ENCODE assay signal across 12 cellular contexts in the genomic region with DNA sequence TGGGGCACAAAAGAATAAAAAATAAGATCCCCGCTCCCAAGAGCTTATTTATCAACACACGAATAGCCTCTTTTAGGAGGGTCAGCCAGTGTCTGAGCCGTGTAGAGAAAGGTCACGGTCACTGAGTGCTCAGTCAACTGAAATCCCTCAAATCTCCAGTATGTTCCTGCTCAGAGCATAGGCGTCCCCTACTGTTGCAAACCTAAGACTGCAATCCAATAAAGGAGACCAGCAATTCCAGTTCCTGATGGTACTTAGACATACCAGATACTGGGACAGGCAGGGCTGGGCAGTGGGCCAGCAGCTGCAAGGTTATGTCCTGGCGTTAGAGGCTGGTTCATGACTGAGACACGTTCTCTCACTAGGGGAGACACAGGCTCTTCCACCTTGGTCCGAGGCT.
DNase-seq lines count a peak whose midpoint lies in the region; ATAC-seq and TF ChIP-seq lines count a peak whose summit lies in the region.
"Had no signal": no experiment of that assay in that cellular context is flagged by ENCODE, and none has a peak within 500 bp of the region (broad histone marks: within the 10 kb centered on the region; RNA-seq: fewer than 3 reads in every experiment).

No MANE protein-coding gene starts in this region.

- peaks cover 0 to 14% (median 7%) of the 10 kb centered on the region in 5 donors for H3K27me3 Mint-ChIP-seq in naive thymus-derived CD8-positive, alpha-beta T cell
- peaks cover 0 to 6% of the 10 kb centered on the region in 2 donors for H3K27me3 Mint-ChIP-seq in effector memory CD8-positive, alpha-beta T cell

- H3K9me3 ChIP-seq in PC-3 (ENCODE audit: low read length) (no peaks in the 10 kb centered on the region), cardiac muscle cell (ENCODE audit: low read depth) (no peaks in the 10 kb centered on the region), neural cell (ENCODE audit: low read length) (no peaks in the 10 kb centered on the region)

- H3K4me2 ChIP-seq in PC-3 (ENCODE audit: low read length), result no peak overlapping the region
- H3K4me2 ChIP-seq in neural cell (ENCODE audit: low read length), result no peak overlapping the region

- intact Hi-C loops in PC-3 (cut with micrococcal nuclease), result no loop called here

- H3K9me3 Mint-ChIP-seq in naive thymus-derived CD8-positive, alpha-beta T cell, result no peaks in the 10 kb centered on the region
- peaks cover 0 to 1% of the 10 kb centered on the region in 2 donors for H3K9me3 Mint-ChIP-seq in effector memory CD8-positive, alpha-beta T cell
- H3K9me3 Mint-ChIP-seq: T-helper 1 cell treated with Interleukin-12 subunit alpha and Interleukin-12 subunit beta and Interleukin-4 antibody, amounts not matched to agents 30 μg/mL and 1 μg/mL, for 36 hours had no signal

- TF ChIP-seq POLR2A in erythroblast (IDR thresholded peaks at IDR 0.05; ENCODE audit: low read length), result no peak

- ATAC-seq in PC-3 (no peak), HG03354 (IDR thresholded peaks at IDR 0.05; ENCODE audit: poor library complexity, severe bottlenecking, unreplicated experiment) (no peak)
- ATAC-seq in naive thymus-derived CD8-positive, alpha-beta T cell, result no peak
- ATAC-seq in effector memory CD8-positive, alpha-beta T cell (replicated peaks), result no peak

- POLR2A ChIA-PET in PC-3 (lab: Charles Lee; ENCODE audit: unreplicated experiment), result no interaction called here
- POLR2A ChIA-PET in naive thymus-derived CD8-positive, alpha-beta T cell (lab: Charles Lee), result no interaction called here

- H2AFZ ChIP-seq in PC-3 (ENCODE audit: low read length) (no peak overlapping the region), neural cell (ENCODE audit: low read depth, low read length) (no peak overlapping the region)

- TF ChIP-seq EP300 in neural cell (conservative IDR thresholded peaks at IDR 0.05; ENCODE audit: poor library complexity, severe bottlenecking), result no peak

- H3K36me3 Mint-ChIP-seq in naive thymus-derived CD8-positive, alpha-beta T cell, result no peaks in the 10 kb centered on the region
- H3K36me3 Mint-ChIP-seq in effector memory CD8-positive, alpha-beta T cell (ENCODE audit: insufficient read depth), result no peaks in the 10 kb centered on the region

- no peak overlapping the region for H3K27ac Mint-ChIP-seq in naive thymus-derived CD8-positive, alpha-beta T cell
- no peak overlapping the region for H3K27ac Mint-ChIP-seq in effector memory CD8-positive, alpha-beta T cell
- H3K27ac Mint-ChIP-seq: T-helper 1 cell treated with Interleukin-12 subunit alpha and Interleukin-12 subunit beta and Interleukin-4 antibody, amounts not matched to agents 30 μg/mL and 1 μg/mL, for 36 hours had no signal

- H3K27ac ChIP-seq in PC-3 (ENCODE audit: low read length), result no peak overlapping the region
- H3K27ac ChIP-seq in cardiac muscle cell, result peak overlapping the region; percentile 20
- no peak overlapping the region for H3K27ac ChIP-seq in neural cell (ENCODE audit: low read length)

- DNase-seq in PC-3 (peak; percentile 52), cardiac muscle cell (ENCODE audit: low read depth in 1 of 2, low spot score in 1 of 2) (peak in 1 of 2 donors; percentile 20), erythroblast (lab: John Stamatoyannopoulos, UW) (no peak)
- no peak for DNase-seq in naive thymus-derived CD8-positive, alpha-beta T cell
- no peak for DNase-seq in effector memory CD8-positive, alpha-beta T cell
- DNase-seq: GOT3, NCI-H69, small intestine had no signal

- H4K20me1 ChIP-seq in PC-3 (ENCODE audit: low read length) (no peaks in the 10 kb centered on the region), neural cell (ENCODE audit: insufficient read depth) (no peaks in the 10 kb centered on the region)

- no peak for TF ChIP-seq RAD21 in neural cell (conservative IDR thresholded peaks at IDR 0.05)

- TF ChIP-seq CTCF in GM12873 (IDR thresholded peaks at IDR 0.05; ENCODE audit: insufficient read depth, low read depth, low read length, missing control alignments) (peak; percentile 34), PC-3 (conservative IDR thresholded peaks at IDR 0.05; ENCODE audit: low read depth, low read length) (peak; percentile 30; the same call in 1 of the 2 replicates), cardiac muscle cell (IDR thresholded peaks at IDR 0.05; ENCODE audit: low read depth, low read length) (peak; percentile 15), neural cell (IDR thresholded peaks at IDR 0.05; ENCODE audit: poor library complexity, severe bottlenecking) (peak; percentile 13)

- H3K4me3 ChIP-seq in PC-3 (ENCODE audit: low read length) (no peak overlapping the region), cardiac muscle cell (no peak overlapping the region), neural cell (ENCODE audit: low read length) (no peak overlapping the region)

- no TSS peak for BruUV-seq in PC-3 (replicated peaks; lab: Mats Ljungman, UMichigan)

- H3K4me1 Mint-ChIP-seq in naive thymus-derived CD8-positive, alpha-beta T cell, result no peaks in the 10 kb centered on the region
- H3K4me1 Mint-ChIP-seq in effector memory CD8-positive, alpha-beta T cell (ENCODE audit: low read depth in 2 of 2), result no peaks in the 10 kb centered on the region

- H3K27me3 ChIP-seq in PC-3 (ENCODE audit: low read length) (no peaks in the 10 kb centered on the region), cardiac muscle cell (no peaks in the 10 kb centered on the region), neural cell (ENCODE audit: insufficient read depth, low read depth, low read length) (no peaks in the 10 kb centered on the region)

- H3F3A ChIP-seq in PC-3 (ENCODE audit: low read length, unreplicated experiment) (no peaks in the 10 kb centered on the region), neural cell (ENCODE audit: insufficient read depth, low read length, poor library complexity, severe bottlenecking) (no peaks in the 10 kb centered on the region)

- H3K79me2 ChIP-seq in PC-3 (ENCODE audit: low read length), result no peaks in the 10 kb centered on the region
- no peaks in the 10 kb centered on the region for H3K79me2 ChIP-seq in neural cell (replicated peaks; ENCODE audit: insufficient read depth, low read length)

- H3K9ac ChIP-seq in PC-3 (ENCODE audit: low read length) (no peak overlapping the region), neural cell (ENCODE audit: low read length) (no peak overlapping the region)

- H3K9me2 ChIP-seq in PC-3 (replicated peaks; ENCODE audit: low read length) (no peaks in the 10 kb centered on the region), neural cell (ENCODE audit: insufficient read depth, low read length) (no peaks in the 10 kb centered on the region)

- H3K4me1 ChIP-seq in PC-3 (ENCODE audit: insufficient read depth, low read length) (peaks cover 7% of the 10 kb centered on the region; the same call in 1 of the 2 replicates), cardiac muscle cell (ENCODE audit: low read depth) (no peaks in the 10 kb centered on the region)

- CTCF ChIA-PET in PC-3 (lab: Charles Lee), result no interaction called here

- H3K36me3 ChIP-seq in PC-3 (ENCODE audit: low read depth, low read length) (no peaks in the 10 kb centered on the region), cardiac muscle cell (peaks cover under 1% of the 10 kb centered on the region), neural cell (ENCODE audit: insufficient read depth, low read length) (no peaks in the 10 kb centered on the region)

- no peak overlapping the region for H3K4me3 Mint-ChIP-seq in naive thymus-derived CD8-positive, alpha-beta T cell
- no peak overlapping the region for H3K4me3 Mint-ChIP-seq in effector memory CD8-positive, alpha-beta T cell
- H3K4me3 Mint-ChIP-seq: T-helper 1 cell treated with Interleukin-12 subunit alpha and Interleukin-12 subunit beta and Interleukin-4 antibody, amounts not matched to agents 30 μg/mL and 1 μg/mL, for 36 hours had no signal

TF ChIP-seq in neural cell, 6 proteins besides CTCF, POLR2A, EP300 and RAD21:
- TF ChIP-seq EZH2 (IDR thresholded peaks at IDR 0.05; ENCODE audit: borderline replicate concordance, insufficient read depth, low read length, poor library complexity, severe bottlenecking), result no peak
- TF ChIP-seq TAF1 (IDR thresholded peaks at IDR 0.05; ENCODE audit: low read depth), result no peak
- TF ChIP-seq REST (IDR thresholded peaks at IDR 0.05; ENCODE audit: borderline replicate concordance), result no peak
- TF ChIP-seq MXI1 (conservative IDR thresholded peaks at IDR 0.05; ENCODE audit: poor library complexity, severe bottlenecking), result no peak
- no peak for TF ChIP-seq SMC3 (conservative IDR thresholded peaks at IDR 0.05; ENCODE audit: poor library complexity)
- no peak for TF ChIP-seq POLR2AphosphoS5 (IDR thresholded peaks at IDR 0.05)
